Comparison of ENCODE assay signal across 22 cellular contexts in genomic region chr10:128612631-128613030, GRCh38.
DNase-seq lines count a peak whose midpoint lies in the region; ATAC-seq, FAIRE-seq and TF ChIP-seq lines count a peak whose summit lies in the region.
"Had no signal": no experiment of that assay in that cellular context is flagged by ENCODE, and none has a peak within 500 bp of the region (broad histone marks: within the 10 kb centered on the region; RNA-seq: fewer than 3 reads in every experiment).

No MANE protein-coding gene starts in this region.

- intact Hi-C loops in HepG2 (cut with micrococcal nuclease; ENCODE audit: unreplicated experiment) (no loop called here), right lobe of liver (cut with DNase I) (no loop called here), prostate gland (cut with DNase I) (no loop called here)

- in situ Hi-C loops in HepG2 (cut with HindIII; ENCODE audit: extremely low pct_ligation_motif_present, low pct_unique_long_range_greater_than_20kb), result no loop called here

- no peaks in the 10 kb centered on the region for H3K4me1 Mint-ChIP-seq in nephron progenitor cell
- H3K4me1 Mint-ChIP-seq: CD4-positive, alpha-beta memory T cell had no signal

- no peak for FAIRE-seq in HepG2 (lab: Jason Lieb, UNC)
- FAIRE-seq in H1 (lab: Jason Lieb, UNC), result no peak
- FAIRE-seq: A204.1, GM12892 had no signal

- no peak overlapping the region for H2BK15ac ChIP-seq in H1 (ENCODE audit: low read length)

- 23% methylated on average over 9 of the region's 9 CpGs for WGBS in HepG2 (ENCODE audit: low lambda C conversion rate)
- WGBS in right lobe of liver (ENCODE audit: insufficient coverage, low coverage, low lambda C conversion rate, missing lambda C conversion rate), result 48% methylated on average over 2 of the region's 9 CpGs
- WGBS in H1 (ENCODE audit: extremely low coverage in 1 of 2, insufficient coverage in 1 of 2, insufficient read length in 1 of 2, insufficient replicate concordance in 2 of 2, low coverage in 1 of 2, low lambda C conversion rate in 2 of 2, missing lambda C conversion rate in 1 of 2), 2 experiments, result 92% methylated on average over 9 of the region's 9 CpGs; no CpG with 5 or more reads in 1 of the 2 experiments
- WGBS in prostate gland, result 85% methylated on average over 9 of the region's 9 CpGs

- no peak overlapping the region for H2AK5ac ChIP-seq in H1 (ENCODE audit: low read depth, low read length)

- peak overlapping the region; percentile 39 for H3K27ac Mint-ChIP-seq in nephron progenitor cell
- H3K27ac Mint-ChIP-seq: CD4-positive, alpha-beta memory T cell had no signal

- H3K9ac ChIP-seq in HepG2 (ENCODE audit: insufficient read depth, low read depth, low read length) (no peak overlapping the region), H1 (replicated peaks in 1 of 4; ENCODE audit: extremely low read depth in 1 of 4, low read depth in 3 of 4, low read length in 3 of 4) (no peak overlapping the region)

- H3K56ac ChIP-seq in H1 (replicated peaks; ENCODE audit: insufficient read length, low read depth, low read length), result no peak overlapping the region

- H2BK5ac ChIP-seq in H1 (ENCODE audit: low read depth, low read length), result no peak overlapping the region

- no peak for TF ChIP-seq EP300 in HepG2 (IDR thresholded peaks at IDR 0.05; ENCODE audit: low read depth in 2 of 2, low read length in 2 of 2)
- no peak for TF ChIP-seq EP300 in HepG2 (CRISPR knock-in tag; IDR thresholded peaks at IDR 0.05; ENCODE audit: borderline replicate concordance)
- no peak for TF ChIP-seq EP300 in H1 (IDR thresholded peaks at IDR 0.05; ENCODE audit: borderline replicate concordance in 1 of 2, low read depth in 2 of 2, low read length in 2 of 2)

- no peaks in the 10 kb centered on the region for H3K79me1 ChIP-seq in H1 (ENCODE audit: low read depth, low read length)

- no peak for ATAC-seq in HepG2
- ATAC-seq in right lobe of liver, result no peak

- no peak overlapping the region; the same call in 1 of the 2 replicates for H3K18ac ChIP-seq in H1 (ENCODE audit: extremely low read depth, low read length)

- no peak overlapping the region for H2BK12ac ChIP-seq in H1 (ENCODE audit: low read depth, low read length)

- H4K5ac ChIP-seq in H1 (ENCODE audit: insufficient read length, low read depth, low read length), result no peak overlapping the region

- CTCF ChIA-PET in HepG2 (lab: Yijun Ruan, JAX; ENCODE audit: low intra/inter-chr PET ratio, low total read pairs), result no interaction called here
- CTCF ChIA-PET in H1 (lab: Charles Lee; ENCODE audit: partially characterized antibody), result no interaction called here

- POLR2A ChIA-PET in HepG2 (lab: Yijun Ruan, JAX), result no interaction called here
- POLR2A ChIA-PET in H1 (lab: Charles Lee; ENCODE audit: partially characterized antibody), result no interaction called here

- peak overlapping the region; percentile 36; the same call in 1 of the 2 replicates for H4K8ac ChIP-seq in H1 (ENCODE audit: extremely low read depth, insufficient read depth, low read length)

- no peak overlapping the region for H3K23ac ChIP-seq in H1 (ENCODE audit: insufficient read length)

- H3K79me2 ChIP-seq in HepG2 (ENCODE audit: insufficient read depth, low read length) (no peaks in the 10 kb centered on the region), H1 (ENCODE audit: control insufficient read depth in 1 of 2, insufficient read depth in 2 of 2, low read length in 2 of 2) (no peaks in the 10 kb centered on the region)

- no peak overlapping the region for H2BK120ac ChIP-seq in H1 (replicated peaks; ENCODE audit: low read depth, low read length)

- no peak overlapping the region for H3K27ac ChIP-seq in HepG2 (ENCODE audit: extremely low read length, insufficient read depth, low read length)
- no peak overlapping the region for H3K27ac ChIP-seq in right lobe of liver
- no peak overlapping the region for H3K27ac ChIP-seq in H1 (ENCODE audit: low read depth, low read length)
- H3K27ac ChIP-seq in WERI-Rb-1, result no peak overlapping the region
- no peak overlapping the region for H3K27ac ChIP-seq in prostate gland
- H3K27ac ChIP-seq: 22Rv1 had no signal

- H3K4me1 ChIP-seq in HepG2 (ENCODE audit: insufficient read depth, low read length), result no peaks in the 10 kb centered on the region
- H3K4me1 ChIP-seq in right lobe of liver, result no peaks in the 10 kb centered on the region
- H3K4me1 ChIP-seq in H1 (replicated peaks in 1 of 4; ENCODE audit: control insufficient read depth in 3 of 4, insufficient read depth in 4 of 4, low read length in 3 of 4), result no peaks in the 10 kb centered on the region
- no peaks in the 10 kb centered on the region for H3K4me1 ChIP-seq in prostate gland (replicated peaks)

- DNase-seq in HepG2 (ENCODE audit: low spot score) (no peak), right lobe of liver (no peak), H1 (ENCODE audit: low read depth in 1 of 2, low spot score in 2 of 2) (no peak), nephron progenitor cell (no peak), WERI-Rb-1 (no peak), AG08395 (ENCODE audit: low spot score) (no peak), NCI-H187 treated with DMSO at 0.1 percent for 48 hours (lab: John Stamatoyannopoulos, UW) (no peak), prostate gland (ENCODE audit: low spot score) (no peak)
- DNase-seq: ACHN; C1 segment of cervical spinal cord; Calu3; CD4-positive, alpha-beta memory T cell; COR-L47; DMS53; DMS79 treated with DMSO at 0.1 percent for 48 hours; GF-D8; GOT3; H7; HCEC 1CT had no signal

- no peak overlapping the region for H3K4me2 ChIP-seq in HepG2 (ENCODE audit: low read depth, low read length)
- no peak overlapping the region for H3K4me2 ChIP-seq in H1 (ENCODE audit: insufficient read depth in 1 of 2, low read depth in 2 of 2, low read length in 2 of 2)

- no peak overlapping the region for H3K14ac ChIP-seq in H1 (ENCODE audit: insufficient read length)

- H3K4me3 ChIP-seq in HepG2 (replicated peaks in 1 of 3; ENCODE audit: insufficient read depth in 1 of 3, low read depth in 2 of 3, low read length in 3 of 3) (no peak overlapping the region), right lobe of liver (no peak overlapping the region), H1 (ENCODE audit: extremely low read depth in 1 of 4, insufficient read depth in 2 of 4, low read depth in 3 of 4, low read length in 4 of 4) (no peak overlapping the region), WERI-Rb-1 (ENCODE audit: low read depth, low read length) (no peak overlapping the region), prostate gland (no peak overlapping the region)

- no peak overlapping the region for H2AFZ ChIP-seq in HepG2 (ENCODE audit: low read length)
- H2AFZ ChIP-seq in H1 (ENCODE audit: low read length), result no peak overlapping the region

- no peaks in the 10 kb centered on the region for H3K9me3 Mint-ChIP-seq in nephron progenitor cell

- TF ChIP-seq POLR2A in HepG2 (IDR thresholded peaks at IDR 0.05; ENCODE audit: insufficient read depth in 1 of 2, low read depth in 2 of 2, low read length in 2 of 2) (no peak), right lobe of liver (IDR thresholded peaks at IDR 0.05) (no peak), H1 (IDR thresholded peaks at IDR 0.05; ENCODE audit: control extremely low read depth in 1 of 2, low read depth in 2 of 2, low read length in 2 of 2) (no peak), prostate gland (IDR thresholded peaks at IDR 0.05) (no peak)

- no peaks in the 10 kb centered on the region for H3K23me2 ChIP-seq in H1 (ENCODE audit: low read depth, low read length)

- H3K27me3 Mint-ChIP-seq in nephron progenitor cell (ENCODE audit: low read depth, poor library complexity), result no peaks in the 10 kb centered on the region
- H3K27me3 Mint-ChIP-seq: CD4-positive, alpha-beta memory T cell had no signal

- BruUV-seq in HepG2 (replicated peaks; lab: Mats Ljungman, UMichigan), result no TSS peak

- TF ChIP-seq CTCF in HepG2 (CRISPR knock-in tag; IDR thresholded peaks at IDR 0.05), result no peak
- no peak for TF ChIP-seq CTCF in right lobe of liver (IDR thresholded peaks at IDR 0.05)
- no peak for TF ChIP-seq CTCF in H1 (IDR thresholded peaks at IDR 0.05; ENCODE audit: control extremely low read depth in 1 of 3, insufficient read depth in 1 of 3, low read depth in 1 of 3, low read length in 3 of 3)
- no peak for TF ChIP-seq CTCF in nephron progenitor cell (IDR thresholded peaks at IDR 0.05)
- no peak for TF ChIP-seq CTCF in WERI-Rb-1 (IDR thresholded peaks at IDR 0.05; ENCODE audit: low read depth, low read length)
- TF ChIP-seq CTCF in prostate gland (IDR thresholded peaks at IDR 0.05), result no peak

- H3K4ac ChIP-seq in H1 (replicated peaks; ENCODE audit: insufficient read length, low read depth, low read length), result no peak overlapping the region

- no peaks in the 10 kb centered on the region for H4K20me1 ChIP-seq in HepG2 (ENCODE audit: insufficient read depth, low read length)
- no peaks in the 10 kb centered on the region for H4K20me1 ChIP-seq in H1 (replicated peaks in 1 of 2; ENCODE audit: control insufficient read depth in 1 of 2, insufficient read depth in 2 of 2, low read length in 2 of 2)

- H4K91ac ChIP-seq in H1 (replicated peaks; ENCODE audit: insufficient read length, low read length), result no peak overlapping the region

- no peak for TF ChIP-seq RAD21 in HepG2 (CRISPR knock-in tag; IDR thresholded peaks at IDR 0.05)
- TF ChIP-seq RAD21 in H1 (IDR thresholded peaks at IDR 0.05 in 1 of 2, conservative IDR thresholded peaks at IDR 0.05 in 1 of 2; ENCODE audit: low read depth in 2 of 2, low read length in 2 of 2), result no peak

- H3K27me3 ChIP-seq in HepG2 (ENCODE audit: control insufficient read depth in 1 of 2, insufficient read depth in 2 of 2, low read length in 2 of 2), result peaks cover 0 to 6% of the 10 kb centered on the region in 2 experiments; a peak in 1 of 5 replicates
- no peaks in the 10 kb centered on the region for H3K27me3 ChIP-seq in right lobe of liver
- no peaks in the 10 kb centered on the region for H3K27me3 ChIP-seq in H1 (replicated peaks in 1 of 4; ENCODE audit: control insufficient read depth in 3 of 4, extremely low read depth in 1 of 4, insufficient read depth in 3 of 4, low read length in 3 of 4)
- H3K27me3 ChIP-seq in WERI-Rb-1 (ENCODE audit: insufficient read depth, low read depth, severe bottlenecking), result no peaks in the 10 kb centered on the region
- H3K27me3 ChIP-seq in prostate gland (replicated peaks; ENCODE audit: insufficient read depth), result no peaks in the 10 kb centered on the region

- H3K4me3 Mint-ChIP-seq in nephron progenitor cell, result no peak overlapping the region
- H3K4me3 Mint-ChIP-seq: CD4-positive, alpha-beta memory T cell had no signal

- no peaks in the 10 kb centered on the region for H3K36me3 Mint-ChIP-seq in nephron progenitor cell (ENCODE audit: low read depth)
- H3K36me3 Mint-ChIP-seq: CD4-positive, alpha-beta memory T cell had no signal

- no peak overlapping the region for H2BK20ac ChIP-seq in H1 (ENCODE audit: low read length)

- H3K36me3 ChIP-seq in HepG2 (replicated peaks in 1 of 2; ENCODE audit: control insufficient read depth in 1 of 2, insufficient read depth in 2 of 2, low read length in 2 of 2) (no peaks in the 10 kb centered on the region), right lobe of liver (no peaks in the 10 kb centered on the region), H1 (ENCODE audit: control insufficient read depth in 2 of 4, insufficient read depth in 4 of 4, low read length in 3 of 4) (no peaks in the 10 kb centered on the region), WERI-Rb-1 (no peaks in the 10 kb centered on the region), prostate gland (no peaks in the 10 kb centered on the region)

- H3K9me3 ChIP-seq in HepG2 (ENCODE audit: low read length) (no peaks in the 10 kb centered on the region), right lobe of liver (no peaks in the 10 kb centered on the region), H1 (ENCODE audit: insufficient read depth in 2 of 2, low read depth in 1 of 2, low read length in 1 of 2) (no peaks in the 10 kb centered on the region), WERI-Rb-1 (ENCODE audit: severe bottlenecking) (no peaks in the 10 kb centered on the region), prostate gland (no peaks in the 10 kb centered on the region)
